In the genomic region with DNA sequence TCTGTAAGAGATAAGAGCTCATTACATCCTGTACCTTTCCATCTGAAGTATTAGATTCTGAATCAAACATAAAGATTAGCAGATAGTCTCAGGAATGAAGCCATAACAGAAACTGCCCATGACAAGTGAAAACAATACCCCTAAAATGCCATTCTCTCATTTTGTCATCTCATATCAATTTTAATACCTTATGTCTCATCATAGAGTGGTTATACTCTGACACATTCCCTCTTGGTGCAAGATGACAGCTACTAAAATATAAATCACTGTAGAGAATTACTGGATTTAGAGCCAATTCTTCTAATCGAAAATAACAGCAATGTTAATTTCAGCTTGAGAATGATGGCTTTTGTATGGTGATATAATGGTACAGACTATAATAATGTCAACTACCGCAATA, we compare ENCODE assay signal across 32 cellular contexts.
"Had no signal": no experiment of that assay in that cellular context is flagged by ENCODE, and none has a peak within 500 bp of the region (broad histone marks: within the 10 kb centered on the region; RNA-seq: fewer than 3 reads in every experiment).

No MANE protein-coding gene starts in this region.

- H3K27me3 Mint-ChIP-seq: activated B cell treated with CpG ODN at 0.5 μM for 24 hours; activated CD4-positive, alpha-beta memory T cell treated with anti-CD3 and anti-CD28 coated beads for 36 hours; activated CD4-positive, alpha-beta T cell treated with anti-CD3 and anti-CD28 coated beads, Interleukin-2, amount 10 ng/mL, durations not matched to agents 24 days and 14 days; activated CD8-positive, alpha-beta T cell treated with anti-CD3 and anti-CD28 coated beads for 36 hours; activated naive CD8-positive, alpha-beta T cell treated with anti-CD3 and anti-CD28 coated beads for 36 hours had no signal

- DNase-seq: activated B cell treated with CpG ODN at 0.5 μM for 24 hours; activated CD4-positive, alpha-beta memory T cell treated with anti-CD3 and anti-CD28 coated beads for 36 hours; activated CD4-positive, alpha-beta T cell treated with anti-CD3 and anti-CD28 coated beads, Interleukin-2, amount 10 ng/mL, durations not matched to agents 24 days and 14 days; activated CD4-positive, alpha-beta T cell treated with anti-CD3 and anti-CD28 coated beads, Interleukin-2, amount 50 U/mL, for 1 hour; activated CD4-positive, alpha-beta T cell treated with anti-CD3 and anti-CD28 coated beads, Interleukin-2, amount 50 U/mL, for 4 hours; activated CD4-positive, CD25-positive, alpha-beta regulatory T cell treated with anti-CD3 and anti-CD28 coated beads, Interleukin-2, amount 50 U/mL, for 72 hours; activated CD8-positive, alpha-beta memory T cell treated with anti-CD3 and anti-CD28 coated beads, Interleukin-2, amount 50 U/mL, for 4 hours; activated CD8-positive, alpha-beta T cell treated with anti-CD3 and anti-CD28 coated beads for 36 hours; activated effector memory CD4-positive, alpha-beta T cell treated with Interleukin-2 at 50 U/mL for 16 hours; activated gamma-delta T cell; activated naive CD4-positive, alpha-beta T cell; activated naive CD4-positive, alpha-beta T cell treated with anti-CD3 and anti-CD28 coated beads for 36 hours; activated naive CD4-positive, alpha-beta T cell treated with anti-CD3 and anti-CD28 coated beads, Interleukin-2, amount 50 U/mL, for 16 hours; activated naive CD8-positive, alpha-beta T cell treated with anti-CD3 and anti-CD28 coated beads for 36 hours; activated T-cell treated with anti-CD3 and anti-CD28 coated beads for 4 hours; activated T-cell treated with anti-CD3 and anti-CD28 coated beads, Interleukin-2, amount 50 U/mL, for 1 hour; activated T-cell treated with anti-CD3 and anti-CD28 coated beads, Interleukin-2, amount 50 U/mL, for 4 hours; activated T-cell treated with anti-CD3 and anti-CD28 coated beads, Interleukin-2, amount 50 U/mL, for 72 hours; adrenal gland; amniotic stem cell; aorta; body of pancreas; brain microvascular endothelial cell; central memory CD4-positive, alpha-beta T cell; T-helper 1 cell; T-helper 2 cell; T-helper 9 cell had no signal

- H3K4me3 Mint-ChIP-seq: activated B cell treated with CpG ODN at 0.5 μM for 24 hours; activated CD4-positive, alpha-beta memory T cell treated with anti-CD3 and anti-CD28 coated beads for 36 hours; activated CD4-positive, alpha-beta T cell treated with anti-CD3 and anti-CD28 coated beads, Interleukin-2, amount 10 ng/mL, durations not matched to agents 24 days and 14 days; activated CD8-positive, alpha-beta T cell treated with anti-CD3 and anti-CD28 coated beads for 36 hours; activated naive CD4-positive, alpha-beta T cell treated with anti-CD3 and anti-CD28 coated beads for 36 hours; activated naive CD8-positive, alpha-beta T cell treated with anti-CD3 and anti-CD28 coated beads for 36 hours; activated T-cell treated with anti-CD3 and anti-CD28 coated beads, Interleukin-2, amount 50 U/mL, for 4 hours; activated T-cell treated with anti-CD3 and anti-CD28 coated beads, Interleukin-2, amount 50 U/mL, for 72 hours; activated T-helper 1 cell treated with anti-CD3 and anti-CD28 coated beads, Interleukin-12 subunit alpha, Interleukin-12 subunit beta, Interleukin-2, Interleukin-4 antibody, amounts not matched to agents 30 ng/mL and 10 ng/mL and 1 ng/mL, durations not matched to agents 14 hours and 24 hours and 36 hours; T-helper 1 cell treated with Interleukin-12 subunit alpha and Interleukin-12 subunit beta and Interleukin-4 antibody, amounts not matched to agents 30 μg/mL and 1 μg/mL, for 36 hours; T-helper 2 cell treated with Interferon-gamma antibody and Interleukin-4, amounts not matched to agents 5 μg/mL and 100 μg/mL, for 36 hours had no signal

- ATAC-seq: activated CD8-positive, alpha-beta T cell treated with anti-CD3 and anti-CD28 coated beads for 36 hours; activated T-cell treated with anti-CD3 and anti-CD28 coated beads, Interleukin-2, amount 50 U/mL, for 4 hours; body of pancreas had no signal

- H3K27ac Mint-ChIP-seq: activated B cell treated with CpG ODN at 0.5 μM for 24 hours; activated CD4-positive, alpha-beta memory T cell treated with anti-CD3 and anti-CD28 coated beads for 36 hours; activated CD4-positive, alpha-beta T cell treated with anti-CD3 and anti-CD28 coated beads, Interleukin-2, amount 10 ng/mL, durations not matched to agents 24 days and 14 days; activated CD8-positive, alpha-beta T cell treated with anti-CD3 and anti-CD28 coated beads for 36 hours; activated naive CD4-positive, alpha-beta T cell treated with anti-CD3 and anti-CD28 coated beads for 36 hours; activated naive CD4-positive, alpha-beta T cell treated with anti-CD3 and anti-CD28 coated beads, Interleukin-2, amount 50 U/mL, for 72 hours; activated naive CD8-positive, alpha-beta T cell treated with anti-CD3 and anti-CD28 coated beads for 36 hours; activated T-cell treated with anti-CD3 and anti-CD28 coated beads, Interleukin-2, amount 50 U/mL, for 72 hours; activated T-helper 1 cell treated with anti-CD3 and anti-CD28 coated beads, Interleukin-12 subunit alpha, Interleukin-12 subunit beta, Interleukin-2, Interleukin-4 antibody, amounts not matched to agents 30 ng/mL and 10 ng/mL and 1 ng/mL, durations not matched to agents 14 hours and 24 hours and 36 hours; activated T-helper 2 cell treated with anti-CD3 and anti-CD28 coated beads, Interferon-gamma antibody, Interleukin-2, Interleukin-4, amounts not matched to agents 10 μg/mL and 5 μg/mL and 100 μg/mL, durations not matched to agents 14 hours and 24 hours and 36 hours; T-helper 1 cell treated with Interleukin-12 subunit alpha and Interleukin-12 subunit beta and Interleukin-4 antibody, amounts not matched to agents 30 μg/mL and 1 μg/mL, for 36 hours; T-helper 2 cell treated with Interferon-gamma antibody and Interleukin-4, amounts not matched to agents 5 μg/mL and 100 μg/mL, for 36 hours had no signal
